Comparison of ENCODE assay signal across 8 cellular contexts in genomic region chr12:116236148-116236731, GRCh38. TPM values are rescaled to one million over a fixed set of nuclear protein-coding genes. Genes with fewer than 3 reads are reported as not detected.
DNase-seq lines count a peak whose midpoint lies in the region; ATAC-seq and TF ChIP-seq lines count a peak whose summit lies in the region.

No MANE protein-coding gene starts in this region.

- whole genome bisulfite sequencing in esophagus muscularis mucosa, result 2% methylated on average over 3 of the region's 3 CpGs
- 3 to 11% methylated on average over 3 of the region's 3 CpGs for WGBS in transverse colon (ENCODE audit: low coverage in 1 of 2), 2 donors

- peaks cover 0 to 11% (median 0%) of the 10 kb centered on the region in 11 experiments; a peak in 6 of 22 replicates for H3K9me3 ChIP-seq in BLaER1 treated with 17β-estradiol and CSF1 and Interleukin-3, amounts not matched to agents 10 nM and 100 nM (replicated peaks in 1 of 11)
- H3K9me3 ChIP-seq in esophagus muscularis mucosa (no peaks in the 10 kb centered on the region), transverse colon (no peaks in the 10 kb centered on the region)

- peak overlapping the region in 7 of 11 experiments; percentile 1 to 57 (median 16); a peak in 9 of 22 replicates for H3K4me2 ChIP-seq in BLaER1 treated with 17β-estradiol and CSF1 and Interleukin-3, amounts not matched to agents 10 nM and 100 nM

- peaks cover 17 to 53% (median 42%) of the 10 kb centered on the region in 11 experiments; a peak in 21 of 22 replicates for H3K36me3 ChIP-seq in BLaER1 treated with 17β-estradiol and CSF1 and Interleukin-3, amounts not matched to agents 10 nM and 100 nM
- no peaks in the 10 kb centered on the region for H3K36me3 ChIP-seq in esophagus muscularis mucosa
- H3K36me3 ChIP-seq in transverse colon, result no peaks in the 10 kb centered on the region

- peaks cover 15 to 46% (median 31%) of the 10 kb centered on the region in 10 experiments for H3K4me1 ChIP-seq in BLaER1 treated with 17β-estradiol and CSF1 and Interleukin-3, amounts not matched to agents 10 nM and 100 nM
- H3K4me1 ChIP-seq in esophagus muscularis mucosa, result peaks cover 32 to 82% (median 82%) of the 10 kb centered on the region in 4 donors
- peaks cover 5 to 28% (median 19%) of the 10 kb centered on the region in 4 donors for H3K4me1 ChIP-seq in transverse colon

- intact Hi-C loops in activated CD8-positive, alpha-beta T cell treated with anti-CD3 and anti-CD28 coated beads for 36 hours (cut with micrococcal nuclease), result loop anchor here (2.0 to 10.0 kb wide), 2 partner anchors 93 to 221 kb away; no protein-coding TSS in a partner anchor
- intact Hi-C loops in esophagus muscularis mucosa (cut with DNase I), result loop anchor here (2.0 kb wide), 1 partner anchor 221 kb away; no protein-coding TSS in a partner anchor
- intact Hi-C loops in transverse colon (cut with DNase I; ENCODE audit: low total_unique reads), result no loop called here

- 0 out of 22 replicates have a peak overlapping the region, but pooled peaks of 1 of the 11 experiments have one; percentile 27 for H3K27ac ChIP-seq in BLaER1 treated with 17β-estradiol and CSF1 and Interleukin-3, amounts not matched to agents 10 nM and 100 nM
- H3K27ac ChIP-seq in esophagus muscularis mucosa (replicated peaks in 1 of 4) (peak overlapping the region in 2 of 4 donors; percentile 26 to 34), transverse colon (peak overlapping the region in 1 of 4 donors; percentile 4)

- H3K27me3 Mint-ChIP-seq in activated CD8-positive, alpha-beta T cell treated with anti-CD3 and anti-CD28 coated beads for 36 hours, result no peaks in the 10 kb centered on the region
- H3K27me3 Mint-ChIP-seq in nephron progenitor cell (ENCODE audit: low read depth, poor library complexity), result no peaks in the 10 kb centered on the region

- peak; percentile 51 for DNase-seq in NCI-H460 (ENCODE audit: extremely low read depth, low read depth)
- DNase-seq in activated CD8-positive, alpha-beta T cell treated with anti-CD3 and anti-CD28 coated beads for 36 hours, result peak; percentile 70
- DNase-seq in esophagus muscularis mucosa (ENCODE audit: extremely low spot score), result no peak
- DNase-seq in nephron progenitor cell, result peak; percentile 16
- peak; percentile 37 for DNase-seq in transverse colon

- ATAC-seq in GM21723 (IDR thresholded peaks at IDR 0.05; ENCODE audit: unreplicated experiment), result peak; percentile 54
- peak; percentile 71 for ATAC-seq in activated CD8-positive, alpha-beta T cell treated with anti-CD3 and anti-CD28 coated beads for 36 hours
- ATAC-seq in HG03565 (IDR thresholded peaks at IDR 0.05; ENCODE audit: unreplicated experiment), result no peak

- peaks cover 40% of the 10 kb centered on the region for H3K4me1 Mint-ChIP-seq in activated CD8-positive, alpha-beta T cell treated with anti-CD3 and anti-CD28 coated beads for 36 hours (ENCODE audit: low read depth)
- peaks cover 38% of the 10 kb centered on the region for H3K4me1 Mint-ChIP-seq in nephron progenitor cell

- no peaks in the 10 kb centered on the region for H3K27me3 ChIP-seq in BLaER1 treated with 17β-estradiol and CSF1 and Interleukin-3, amounts not matched to agents 10 nM and 100 nM
- no peaks in the 10 kb centered on the region for H3K27me3 ChIP-seq in esophagus muscularis mucosa
- H3K27me3 ChIP-seq in transverse colon, result no peaks in the 10 kb centered on the region

- peak overlapping the region; percentile 85 for H3K27ac Mint-ChIP-seq in activated CD8-positive, alpha-beta T cell treated with anti-CD3 and anti-CD28 coated beads for 36 hours
- no peak overlapping the region for H3K27ac Mint-ChIP-seq in nephron progenitor cell

- CTCF ChIA-PET in activated CD8-positive, alpha-beta T cell treated with anti-CD3 and anti-CD28 coated beads for 36 hours (lab: Charles Lee), result interaction anchor here (0.7 to 3.4 kb wide), 46 partner anchors 8 to 374 kb away, joined by 3 to 27 read pairs (median 4); no protein-coding TSS in a partner anchor

- peak; percentile 64 for TF ChIP-seq CTCF in activated CD8-positive, alpha-beta T cell treated with anti-CD3 and anti-CD28 coated beads for 36 hours (IDR thresholded peaks at IDR 0.05)
- TF ChIP-seq CTCF in esophagus muscularis mucosa (IDR thresholded peaks at IDR 0.05) (peak; percentile 76 to 85 (median 81)), nephron progenitor cell (IDR thresholded peaks at IDR 0.05) (peak; percentile 39), transverse colon (IDR thresholded peaks at IDR 0.05) (peak; percentile 59 to 69 (median 63))

- 0 out of 22 replicates have a peak overlapping the region, but pooled peaks of 1 of the 11 experiments have one; percentile 21 for H3K9ac ChIP-seq in BLaER1 treated with 17β-estradiol and CSF1 and Interleukin-3, amounts not matched to agents 10 nM and 100 nM

- H3K4me3 Mint-ChIP-seq in activated CD8-positive, alpha-beta T cell treated with anti-CD3 and anti-CD28 coated beads for 36 hours, result peak overlapping the region; percentile 53
- no peak overlapping the region for H3K4me3 Mint-ChIP-seq in nephron progenitor cell

- H3K4me3 ChIP-seq in BLaER1 treated with 17β-estradiol and CSF1 and Interleukin-3, amounts not matched to agents 10 nM and 100 nM, result no peak overlapping the region
- H3K4me3 ChIP-seq in esophagus muscularis mucosa (no peak overlapping the region), transverse colon (no peak overlapping the region)

- H3K36me3 Mint-ChIP-seq in activated CD8-positive, alpha-beta T cell treated with anti-CD3 and anti-CD28 coated beads for 36 hours (ENCODE audit: low read depth), result peaks cover 9% of the 10 kb centered on the region
- peaks cover 31% of the 10 kb centered on the region for H3K36me3 Mint-ChIP-seq in nephron progenitor cell (ENCODE audit: low read depth)

- in situ Hi-C loops in transverse colon (cut with MboI; ENCODE audit: low pct_ligation_motif_present in 1 of 4, low pct_unique_long_range_greater_than_20kb in 1 of 4, low sequenced_read_pairs in 3 of 4), result loop anchor here (10.0 to 25.0 kb wide), 2 partner anchors 224 to 241 kb away; no protein-coding TSS in a partner anchor

- H4K20me1 ChIP-seq in BLaER1 treated with 17β-estradiol and CSF1 and Interleukin-3, amounts not matched to agents 10 nM and 100 nM, result peaks cover 92 to 100% (median 98%) of the 10 kb centered on the region in 11 experiments

- POLR2A ChIA-PET in activated CD8-positive, alpha-beta T cell treated with anti-CD3 and anti-CD28 coated beads for 36 hours (lab: Charles Lee), result no interaction called here

- H3K9me3 Mint-ChIP-seq in activated CD8-positive, alpha-beta T cell treated with anti-CD3 and anti-CD28 coated beads for 36 hours, result no peaks in the 10 kb centered on the region
- H3K9me3 Mint-ChIP-seq in nephron progenitor cell, result peaks cover 9% of the 10 kb centered on the region

- TF ChIP-seq EP300 in esophagus muscularis mucosa (IDR thresholded peaks at IDR 0.05) (no peak), transverse colon (IDR thresholded peaks at IDR 0.05; ENCODE audit: low read depth) (no peak)

- no peak for TF ChIP-seq POLR2A in esophagus muscularis mucosa (IDR thresholded peaks at IDR 0.05; ENCODE audit: low read depth)
- TF ChIP-seq POLR2A in transverse colon (IDR thresholded peaks at IDR 0.05), result no peak

RNA-seq across cellular contexts. Expression of gene MED13L, which starts 41.3 kb away (rescaled TPM):
- total RNA-seq in NCI-H460 (2014; rRNA removed; shearing (Covaris generic)), result 30.9 and 32.1 TPM in 2 replicates
- 5.9 and 15.9 TPM in 2 replicates for polyA plus RNA-seq in NCI-H460 (2014; cell fraction: nucleus; rRNA removed)
- total RNA-seq in activated CD8-positive, alpha-beta T cell treated with anti-CD3 and anti-CD28 coated beads for 36 hours, result 10 to 100 TPM; 39.5 to 41.8 TPM
- total RNA-seq in esophagus muscularis mucosa (100 to 1,000 TPM; 141 to 350 (median 175) TPM), transverse colon (100 to 1,000 TPM; 126 to 194 (median 154) TPM)
